1 cellular context compared by ENCODE assay signal in the genomic region with DNA sequence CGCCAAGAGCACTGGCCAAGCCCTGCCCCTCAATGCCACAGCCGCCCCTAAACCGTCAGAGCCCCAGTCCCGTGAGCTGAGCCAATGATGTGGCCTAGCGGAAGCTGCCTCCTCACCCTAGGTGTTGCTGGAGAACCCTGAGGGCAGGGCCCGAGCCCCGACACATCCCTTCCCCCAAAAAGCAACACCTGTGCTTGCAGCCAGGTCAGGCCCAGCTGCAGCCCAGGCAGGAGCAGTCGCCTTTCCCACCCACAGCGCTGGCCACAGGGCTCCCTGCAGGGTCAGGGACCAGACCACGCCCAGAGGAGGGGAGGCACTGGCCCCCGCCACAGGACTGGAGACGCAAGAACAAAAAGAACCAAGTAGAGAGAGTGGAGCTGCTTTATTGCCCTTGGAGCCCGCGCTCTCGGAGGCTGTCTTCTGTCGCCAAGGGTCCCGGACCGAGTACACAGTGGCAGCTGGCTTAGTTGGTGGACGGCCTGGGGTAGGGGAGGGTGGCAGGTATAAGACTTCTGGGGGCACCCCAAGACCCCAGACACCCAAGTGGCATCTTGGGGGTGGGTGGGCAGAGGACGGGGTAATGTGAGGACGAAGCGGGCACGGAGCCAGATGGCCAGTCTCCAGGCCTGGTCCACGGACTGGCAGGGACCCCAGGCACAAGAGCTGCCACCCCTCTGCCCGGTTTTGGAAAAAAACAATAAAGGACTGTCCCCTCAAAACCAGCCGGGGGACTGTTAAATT.
TF ChIP-seq lines count a peak whose summit lies in the region.

No MANE protein-coding gene starts in this region.

TF ChIP-seq in GM12878, 131 proteins besides CTCF, POLR2A, EP300 and RAD21 (continued from another document):
- TF ChIP-seq ZNF687 (IDR thresholded peaks at IDR 0.05) (no peak), HDGF (IDR thresholded peaks at IDR 0.05) (no peak), ZBTB4 (CRISPR knock-in tag; IDR thresholded peaks at IDR 0.05) (no peak), ZZZ3 (IDR thresholded peaks at IDR 0.05; ENCODE audit: control insufficient read depth, insufficient read length, low read depth) (no peak), BMI1 (IDR thresholded peaks at IDR 0.05; ENCODE audit: borderline replicate concordance) (no peak)
